ENCODE assay signal across 9 cellular contexts in genomic region chr2:209872675-209873074, GRCh38.
DNase-seq lines count a peak whose midpoint lies in the region; ATAC-seq, FAIRE-seq and TF ChIP-seq lines count a peak whose summit lies in the region.
"Had no signal": no experiment of that assay in that cellular context is flagged by ENCODE, and none has a peak within 500 bp of the region (broad histone marks: within the 10 kb centered on the region; RNA-seq: fewer than 3 reads in every experiment).

No MANE protein-coding gene starts in this region.

- WGBS in GM12878 (ENCODE audit: insufficient coverage, insufficient replicate concordance, low lambda C conversion rate, missing lambda C conversion rate): 23% methylated on average over 9 of the region's 9 CpGs

- no peak for FAIRE-seq in GM12878 (lab: Jason Lieb, UNC)

- H3K27ac ChIP-seq in GM12878 (ENCODE audit: control insufficient read depth, insufficient read depth) (no peak overlapping the region), upper lobe of right lung (no peak overlapping the region)

- DNase-seq in NCI-H748 (lab: John Stamatoyannopoulos, UW; ENCODE audit: unreplicated experiment): peak; percentile 8
- DNase-seq in NCI-H748 treated with DMSO at 0.1 percent for 48 hours (lab: John Stamatoyannopoulos, UW): no peak
- DNase-seq in GM12878 (ENCODE audit: low read depth, low spot score): peak; percentile 0
- peak; percentile 80 for DNase-seq in iPS DF 19.7 (ENCODE audit: low read depth, low spot score)
- no peak for DNase-seq in upper lobe of right lung
- no peak for DNase-seq in stimulated activated CD4-positive, alpha-beta T cell treated with anti-CD3 and anti-CD28 coated beads, Interleukin-4, amount 100 ng/mL, for 4 hours
- DNase-seq: 8988T had no signal

- H4K20me1 ChIP-seq in GM12878 (ENCODE audit: control insufficient read depth, insufficient read depth): no peaks in the 10 kb centered on the region

- H3K9ac ChIP-seq in GM12878 (ENCODE audit: control insufficient read depth, insufficient read depth, low read length): no peak overlapping the region

- TF ChIP-seq EP300 in GM12878 (IDR thresholded peaks at IDR 0.05; ENCODE audit: borderline replicate concordance in 1 of 2, control insufficient read depth in 1 of 2, low read depth in 2 of 2, low read length in 2 of 2): no peak

- RAD21 ChIA-PET in GM12878 (lab: Charles Lee; ENCODE audit: unreplicated experiment): no interaction called here

- TF ChIP-seq RAD21 in GM12878 (IDR thresholded peaks at IDR 0.05; ENCODE audit: insufficient read depth, low read depth, low read length): no peak

- H3K4me1 ChIP-seq in GM12878 (ENCODE audit: control insufficient read depth, insufficient read depth, low read length) (no peaks in the 10 kb centered on the region), upper lobe of right lung (peaks cover 4% of the 10 kb centered on the region)

- SMC1A ChIA-PET in GM12878 (lab: Charles Lee; ENCODE audit: uncharacterized antibody, unreplicated experiment): no interaction called here

- H3K27me3 ChIP-seq in GM12878 (replicated peaks in 1 of 2; ENCODE audit: control insufficient read depth in 2 of 2, insufficient read depth in 2 of 2, low read length in 1 of 2) (no peaks in the 10 kb centered on the region), upper lobe of right lung (no peaks in the 10 kb centered on the region)

- H3K4me3 ChIP-seq in GM12878: no peak overlapping the region
- peak overlapping the region; percentile 11 for H3K4me3 ChIP-seq in upper lobe of right lung

- H2AFZ ChIP-seq in GM12878 (ENCODE audit: control insufficient read depth, low read depth, low read length): no peak overlapping the region

- no peaks in the 10 kb centered on the region for H3K79me2 ChIP-seq in GM12878 (ENCODE audit: control insufficient read depth, insufficient read depth, low read length)

- no peak overlapping the region for H3K4me2 ChIP-seq in GM12878 (ENCODE audit: control insufficient read depth, insufficient read depth)

- H3K9me3 ChIP-seq in GM12878 (replicated peaks; ENCODE audit: control insufficient read depth, insufficient read depth, low read length): no peaks in the 10 kb centered on the region
- no peaks in the 10 kb centered on the region for H3K9me3 ChIP-seq in upper lobe of right lung

- TF ChIP-seq POLR2A in GM12878 (IDR thresholded peaks at IDR 0.05; ENCODE audit: low read depth, low read length): no peak

- ATAC-seq in GM12878 (peak; percentile 70), upper lobe of right lung (peak; percentile 33), HG02973 (IDR thresholded peaks at IDR 0.05; ENCODE audit: unreplicated experiment) (no peak), HG03469 (IDR thresholded peaks at IDR 0.05; ENCODE audit: unreplicated experiment) (no peak)

- intact Hi-C loops in GM12878 (cut with micrococcal nuclease; ENCODE audit: unreplicated experiment) (no loop called here), upper lobe of right lung (cut with DNase I) (no loop called here)

- H3K36me3 ChIP-seq in GM12878 (ENCODE audit: control insufficient read depth in 2 of 2, insufficient read depth in 2 of 2, low read length in 1 of 2): no peaks in the 10 kb centered on the region
- no peaks in the 10 kb centered on the region for H3K36me3 ChIP-seq in upper lobe of right lung

- POLR2A ChIA-PET in GM12878 (lab: Charles Lee): no interaction called here

- no peak for TF ChIP-seq CTCF in GM12878 (IDR thresholded peaks at IDR 0.05 in 2 of 3, conservative IDR thresholded peaks at IDR 0.05 in 1 of 3; ENCODE audit: control insufficient read depth in 2 of 3, extremely low read depth in 1 of 3, insufficient read depth in 1 of 3, low read depth in 3 of 3, low read length in 3 of 3)
- no peak for TF ChIP-seq CTCF in upper lobe of right lung (IDR thresholded peaks at IDR 0.05)

- in situ Hi-C loops in GM12878 (cut with MboI): no loop called here

- CTCF ChIA-PET in GM12878 (lab: Yijun Ruan, JAX): no interaction called here

- no TSS peak for BruUV-seq in GM12878 (replicated peaks; lab: Mats Ljungman, UMichigan)

TF ChIP-seq in GM12878, 131 proteins besides CTCF, POLR2A, EP300 and RAD21 (continues in another document):
- no peak for TF ChIP-seq ZZZ3 (IDR thresholded peaks at IDR 0.05; ENCODE audit: control insufficient read depth, insufficient read length, low read depth)
- TF ChIP-seq ZBTB11 (CRISPR knock-in tag; IDR thresholded peaks at IDR 0.05): no peak
- no peak for TF ChIP-seq HSF1 (IDR thresholded peaks at IDR 0.05; ENCODE audit: low read depth, low read length)
- TF ChIP-seq ZBTB33 (IDR thresholded peaks at IDR 0.05): no peak
- no peak for TF ChIP-seq PKNOX1 (IDR thresholded peaks at IDR 0.05)

Comparison
In these comparisons a context has a peak if more than half of its experiments do, and no peak if none do; other contexts are left out.
1. DNase-seq: peak in NCI-H748 (single experiment), GM12878 (single experiment) and iPS DF 19.7 (single experiment); none in NCI-H748 treated with DMSO at 0.1 percent for 48 hours (single experiment), upper lobe of right lung (single experiment) and stimulated activated CD4-positive, alpha-beta T cell treated with anti-CD3 and anti-CD28 coated beads, Interleukin-4, amount 100 ng/mL, for 4 hours (0 of 2).
2. ATAC-seq: peak in GM12878 (single experiment) and upper lobe of right lung (single experiment); none in HG02973 (single experiment) and HG03469 (single experiment).